In genomic region chr1:59296358-59297256, GRCh38 we compare ENCODE assay signal across 8 cellular contexts. TPM values are rescaled to one million over a fixed set of nuclear protein-coding genes. Genes with fewer than 3 reads are reported as not detected.
A peak's percentile ranks its signal among the peaks of the same experiment; 100 is the strongest.
DNase-seq lines count a peak whose midpoint lies in the region; ATAC-seq and TF ChIP-seq lines count a peak whose summit lies in the region.

FGGY (plus strand) TSS chr1:59297094; CDS start chr1:59321550, 24,456 bp downstream.

- DNase-seq in DMS153 (lab: John Stamatoyannopoulos, UW): peak; percentile 86
- DNase-seq in PC-3: peak; percentile 97
- peak; percentile 82 for DNase-seq in activated T-cell treated with anti-CD3 and anti-CD28 coated beads, Interleukin-2, amount 50 U/mL, for 1 hour
- peak; percentile 77 for DNase-seq in epithelial cell of proximal tubule (ENCODE audit: low read depth)
- DNase-seq in stimulated activated CD8-positive, alpha-beta memory T cell treated with anti-CD3 and anti-CD28 coated beads, Interleukin-4, amount 100 ng/mL, for 4 hours (ENCODE audit: low read depth in 2 of 2, low spot score in 1 of 2): peak; percentile 39 to 68

- no peaks in the 10 kb centered on the region for H3F3A ChIP-seq in PC-3 (ENCODE audit: low read length, unreplicated experiment)

- H3K36me3 ChIP-seq in PC-3 (ENCODE audit: low read depth, low read length): no peaks in the 10 kb centered on the region
- no peaks in the 10 kb centered on the region for H3K36me3 ChIP-seq in mucosa of rectum (ENCODE audit: control insufficient read depth in 2 of 2, insufficient read depth in 2 of 2, low read length in 2 of 2)

- peak within 1 kb of the TSS; percentile 97 for H2AFZ ChIP-seq in PC-3 (ENCODE audit: low read length)

- peaks cover 22 to 36% (median 27%) of the 10 kb centered on the region in 3 donors for H3K4me1 Mint-ChIP-seq in IgD-negative memory B cell

- H3K4me3 ChIP-seq in PC-3 (ENCODE audit: low read length): peak within 1 kb of the TSS; percentile 88
- H3K4me3 ChIP-seq in epithelial cell of proximal tubule (ENCODE audit: low read depth, low read length): peak within 1 kb of the TSS; percentile 73
- H3K4me3 ChIP-seq in mucosa of rectum (ENCODE audit: low read length in 2 of 2): peak within 1 kb of the TSS; percentile 88 to 96

- POLR2A ChIA-PET in PC-3 (lab: Charles Lee; ENCODE audit: unreplicated experiment): interaction anchor here (0.6 kb wide), 4 partner anchors 82 to 607 kb away, joined by 3 to 7 read pairs (median 3); no protein-coding TSS in a partner anchor

- no peaks in the 10 kb centered on the region for H3K9me3 ChIP-seq in PC-3 (ENCODE audit: low read length)
- H3K9me3 ChIP-seq in mucosa of rectum (ENCODE audit: control insufficient read depth in 2 of 2, low read length in 2 of 2): no peaks in the 10 kb centered on the region

- peaks cover 4% of the 10 kb centered on the region for H3K36me3 Mint-ChIP-seq in IgD-negative memory B cell

- H3K27me3 ChIP-seq in PC-3 (ENCODE audit: low read length) (no peaks in the 10 kb centered on the region), mucosa of rectum (ENCODE audit: control insufficient read depth in 2 of 2, insufficient read depth in 2 of 2, low read length in 2 of 2) (no peaks in the 10 kb centered on the region)

- H3K27ac Mint-ChIP-seq in IgD-negative memory B cell: peak within 1 kb of the TSS; percentile 94 to 98 (median 97)

- peak within 1 kb of the TSS; percentile 89 for H3K4me2 ChIP-seq in PC-3 (ENCODE audit: low read length)

- ATAC-seq in GM21576 (IDR thresholded peaks at IDR 0.05; ENCODE audit: unreplicated experiment): peak; percentile 93
- peak; percentile 90 for ATAC-seq in PC-3

- H4K20me1 ChIP-seq in PC-3 (ENCODE audit: low read length): no peaks in the 10 kb centered on the region

- peak within 1 kb of the TSS; percentile 88 to 97 (median 96) for H3K4me3 Mint-ChIP-seq in IgD-negative memory B cell

- H3K27me3 Mint-ChIP-seq in IgD-negative memory B cell: no peaks in the 10 kb centered on the region

- no peaks in the 10 kb centered on the region for H3K9me3 Mint-ChIP-seq in IgD-negative memory B cell

- H3K27ac ChIP-seq in PC-3 (ENCODE audit: low read length) (peak within 1 kb of the TSS; percentile 76), mucosa of rectum (ENCODE audit: low read depth in 2 of 2, low read length in 2 of 2) (peak within 1 kb of the TSS; percentile 98 to 99)

- BruUV-seq in PC-3 (replicated peaks; lab: Mats Ljungman, UMichigan): no TSS peak

- H3K4me1 ChIP-seq in PC-3 (ENCODE audit: insufficient read depth, low read length): peaks cover 30% of the 10 kb centered on the region
- H3K4me1 ChIP-seq in mucosa of rectum (ENCODE audit: control insufficient read depth in 2 of 2, insufficient read depth in 2 of 2, low read length in 2 of 2): peaks cover 0 to 15% of the 10 kb centered on the region in 2 donors

- CTCF ChIA-PET in PC-3 (lab: Charles Lee): no interaction called here

- no peak for TF ChIP-seq CTCF in PC-3 (conservative IDR thresholded peaks at IDR 0.05; ENCODE audit: low read depth, low read length)
- no peak for TF ChIP-seq CTCF in epithelial cell of proximal tubule (conservative IDR thresholded peaks at IDR 0.05; ENCODE audit: low read depth, low read length)

- H3K9me2 ChIP-seq in PC-3 (replicated peaks; ENCODE audit: low read length): no peaks in the 10 kb centered on the region

- H3K9ac ChIP-seq in PC-3 (ENCODE audit: low read length): peak within 1 kb of the TSS; percentile 84
- peak within 1 kb of the TSS; percentile 95 to 96 for H3K9ac ChIP-seq in mucosa of rectum (ENCODE audit: low read depth in 1 of 2, low read length in 2 of 2)

- intact Hi-C loops in PC-3 (cut with micrococcal nuclease): loop anchor here (1.0 to 5.0 kb wide), 11 partner anchors 130 to 512 kb away; partner anchors contain the start of gene JUN

- peaks cover 7% of the 10 kb centered on the region for H3K79me2 ChIP-seq in PC-3 (ENCODE audit: low read length)

RNA-seq across cellular contexts. Expression of gene FGGY, which starts in this region (rescaled TPM):
- 6.1 TPM for polyA plus RNA-seq in IgD-negative memory B cell
- total RNA-seq in PC-3 (2014; rRNA removed) (7.4 and 10.1 TPM in 2 replicates), epithelial cell of proximal tubule (3.2 and 24.3 TPM in 2 replicates)

Comparison
In these comparisons a context has a peak if more than half of its experiments do, and no peak if none do; other contexts are left out.
1. Peak in every context shown above with its lines: DNase-seq, ATAC-seq, H3K4me3 ChIP-seq and H3K27ac ChIP-seq.